Comparison of ENCODE assay signal across 9 cellular contexts in genomic region chr3:161266731-161267150, GRCh38. TPM values are rescaled to one million over a fixed set of nuclear protein-coding genes. Genes with fewer than 3 reads are reported as not detected.
DNase-seq lines count a peak whose midpoint lies in the region; ATAC-seq and TF ChIP-seq lines count a peak whose summit lies in the region.
"Had no signal": no experiment of that assay in that cellular context is flagged by ENCODE, and none has a peak within 500 bp of the region (broad histone marks: within the 10 kb centered on the region; RNA-seq: fewer than 3 reads in every experiment).

No MANE protein-coding gene starts in this region.

- intact Hi-C loops in left lung (cut with DNase I) = no loop called here
- intact Hi-C loops in sciatic nerve (cut with DNase I) = no loop called here

- ATAC-seq in left lung (peak; percentile 68), GM19397 (IDR thresholded peaks at IDR 0.05; ENCODE audit: unreplicated experiment) (no peak), HG03039 (IDR thresholded peaks at IDR 0.05; ENCODE audit: unreplicated experiment) (no peak), sciatic nerve (no peak)
- ATAC-seq: stimulated activated effector memory CD8-positive, alpha-beta T cell treated with anti-CD3 and anti-CD28 coated beads, Interleukin-12 subunit alpha, Interleukin-12 subunit beta, amount 100 ng/mL, for 72 hours had no signal

- DNase-seq in DMS53 (lab: John Stamatoyannopoulos, UW) (peak; percentile 88), NCI-H146 (lab: John Stamatoyannopoulos, UW) (peak; percentile 62), astrocyte of the cerebellum (ENCODE audit: low read depth) (peak; percentile 43), left lung (no peak), hippocampal formation (lab: John Stamatoyannopoulos, UW) (no peak), sciatic nerve (ENCODE audit: low spot score) (no peak)

- H3K4me3 ChIP-seq in astrocyte of the cerebellum (ENCODE audit: low read depth, low read length) (no peak overlapping the region), left lung (no peak overlapping the region)

- TF ChIP-seq CTCF in astrocyte of the cerebellum (IDR thresholded peaks at IDR 0.05; ENCODE audit: low read depth, low read length, missing control alignments) (no peak), left lung (IDR thresholded peaks at IDR 0.05) (no peak)

- no peaks in the 10 kb centered on the region for H3K4me1 ChIP-seq in left lung

- in situ Hi-C loops in astrocyte of the cerebellum (cut with HindIII; ENCODE audit: low sequenced_read_pairs) = no loop called here

- H3K27ac ChIP-seq in left lung = no peak overlapping the region

- peaks cover 0 to 12% of the 10 kb centered on the region in 2 donors for H3K36me3 ChIP-seq in left lung

- H3K9me3 ChIP-seq in left lung = peaks cover 0 to 2% of the 10 kb centered on the region in 2 donors

- H3K27me3 ChIP-seq in left lung = no peaks in the 10 kb centered on the region

RNA-seq across cellular contexts. Expression of gene NMD3, which starts 45.6 kb away (rescaled TPM):
- 10 to 100 TPM; 44.8 to 46.4 TPM for total RNA-seq in left lung
- total RNA-seq in sciatic nerve = 56.8 TPM

Comparison
In these comparisons a context has a peak if more than half of its experiments do, and no peak if none do; other contexts are left out.
1. DNase-seq: peak in DMS53 (single experiment), NCI-H146 (single experiment) and astrocyte of the cerebellum (single experiment); none in left lung (0 of 2), hippocampal formation (0 of 2) and sciatic nerve (single experiment).